12 cellular contexts compared by ENCODE assay signal in genomic region chr5:168607946-168608345, GRCh38. TPM values are rescaled to one million over a fixed set of nuclear protein-coding genes. Genes with fewer than 3 reads are reported as not detected.
DNase-seq lines count a peak whose midpoint lies in the region; ATAC-seq and TF ChIP-seq lines count a peak whose summit lies in the region.
"Had no signal": no experiment of that assay in that cellular context is flagged by ENCODE, and none has a peak within 500 bp of the region (broad histone marks: within the 10 kb centered on the region; RNA-seq: fewer than 3 reads in every experiment).

No MANE protein-coding gene starts in this region.

- no peak overlapping the region for H3K27ac ChIP-seq in body of pancreas
- H3K27ac ChIP-seq: thoracic aorta had no signal

- H3K27me3 ChIP-seq in body of pancreas, result no peaks in the 10 kb centered on the region

- H3K4me3 ChIP-seq in body of pancreas, result no peak overlapping the region
- H3K4me3 ChIP-seq: thoracic aorta had no signal

- intact Hi-C loops in body of pancreas (cut with DNase I), result no loop called here

- DNase-seq in islet precursor cell, result peak; percentile 12
- no peak for DNase-seq in body of pancreas
- DNase-seq in amygdala (lab: John Stamatoyannopoulos, UW), result no peak
- DNase-seq in SKM-1 (lab: John Stamatoyannopoulos, UW; ENCODE audit: unreplicated experiment), result no peak
- DNase-seq: CD4-positive, alpha-beta T cell; Kasumi-1; NCI-H2029 treated with DMSO at 0.1 percent for 48 hours; SHP77 treated with DMSO at 0.1 percent for 48 hours had no signal

- TF ChIP-seq POLR2A in body of pancreas (IDR thresholded peaks at IDR 0.05), result no peak

- no peak for TF ChIP-seq CTCF in body of pancreas (IDR thresholded peaks at IDR 0.05)

- H3K9me3 ChIP-seq in body of pancreas, result no peaks in the 10 kb centered on the region
- H3K9me3 ChIP-seq: thoracic aorta had no signal

- no peaks in the 10 kb centered on the region for H3K36me3 ChIP-seq in body of pancreas (replicated peaks in 1 of 2; ENCODE audit: insufficient read depth in 1 of 2, low read depth in 2 of 2)
- H3K36me3 ChIP-seq: thoracic aorta had no signal

- peaks cover 2% of the 10 kb centered on the region for H3K4me1 ChIP-seq in body of pancreas

- ATAC-seq in GM18520 (IDR thresholded peaks at IDR 0.05; ENCODE audit: unreplicated experiment) (peak; percentile 82), GM19025 (IDR thresholded peaks at IDR 0.05; ENCODE audit: low read depth, unreplicated experiment) (peak; percentile 69), HG02870 (IDR thresholded peaks at IDR 0.05; ENCODE audit: unreplicated experiment) (peak; percentile 60), body of pancreas (no peak)

- 77 to 94% methylated on average over 2 of the region's 2 CpGs for WGBS in body of pancreas, 2 donors

RNA-seq across cellular contexts. Expression of gene PANK3, which starts 28.8 kb away (rescaled TPM):
- total RNA-seq in body of pancreas, result 10 to 100 TPM; 14.5 to 18.7 TPM
